ENCODE assay signal across 13 cellular contexts in the genomic region with DNA sequence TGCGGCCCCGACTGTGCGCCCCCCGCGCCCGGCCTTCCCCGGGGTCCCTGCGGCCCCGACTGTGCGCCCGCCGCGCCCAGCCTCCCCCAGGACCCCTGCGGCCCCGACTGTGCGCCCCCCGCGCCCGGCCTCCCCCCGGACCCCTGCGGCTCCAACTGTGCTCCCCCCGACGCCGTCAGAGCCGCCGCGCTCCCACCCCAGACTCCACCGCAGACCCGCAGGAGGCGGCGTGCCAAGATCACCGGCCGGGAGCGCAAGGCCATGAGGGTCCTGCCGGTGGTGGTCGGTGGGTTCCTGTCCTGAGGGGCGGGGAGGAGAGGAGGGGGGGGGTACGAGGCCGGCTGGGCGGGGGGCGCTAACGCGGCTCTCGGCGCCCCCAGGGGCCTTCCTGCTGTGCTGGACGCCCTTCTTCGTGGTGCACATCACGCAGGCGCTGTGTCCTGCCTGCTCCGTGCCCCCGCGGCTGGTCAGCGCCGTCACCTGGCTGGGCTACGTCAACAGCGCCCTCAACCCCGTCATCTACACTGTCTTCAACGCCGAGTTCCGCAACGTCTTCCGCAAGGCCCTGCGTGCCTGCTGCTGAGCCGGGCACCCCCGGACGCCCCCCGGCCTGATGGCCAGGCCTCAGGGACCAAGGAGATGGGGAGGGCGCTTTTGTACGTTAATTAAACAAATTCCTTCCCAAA. TPM values are rescaled to one million over a fixed set of nuclear protein-coding genes. Genes with fewer than 3 reads are reported as not detected.
A peak's percentile ranks its signal among the peaks of the same experiment; 100 is the strongest.
DNase-seq lines count a peak whose midpoint lies in the region; ATAC-seq and TF ChIP-seq lines count a peak whose summit lies in the region.
"Had no signal": no experiment of that assay in that cellular context is flagged by ENCODE, and none has a peak within 500 bp of the region (broad histone marks: within the 10 kb centered on the region; RNA-seq: fewer than 3 reads in every experiment).

No MANE protein-coding gene starts in this region.

- WGBS in esophagus muscularis mucosa = 59% methylated on average over 19 of the region's 69 CpGs

- no peak overlapping the region for H3K4me3 Mint-ChIP-seq in stimulated activated naive CD8-positive, alpha-beta T cell treated with anti-CD3 and anti-CD28 coated beads, Interleukin-15, Interleukin-2, amounts not matched to agents 100 ng/mL and 50 ng/mL, for 24 hours
- H3K4me3 Mint-ChIP-seq: T-helper 1 cell treated with Interleukin-12 subunit alpha and Interleukin-12 subunit beta and Interleukin-4 antibody, amounts not matched to agents 30 μg/mL and 1 μg/mL, for 36 hours had no signal

- no peak for TF ChIP-seq POLR2A in esophagus muscularis mucosa (IDR thresholded peaks at IDR 0.05; ENCODE audit: low read depth)

- TF ChIP-seq EP300 in esophagus muscularis mucosa (IDR thresholded peaks at IDR 0.05) = no peak

- ATAC-seq in stimulated activated naive CD8-positive, alpha-beta T cell treated with anti-CD3 and anti-CD28 coated beads, Interleukin-15, Interleukin-2, amounts not matched to agents 100 U/mL and 50 U/mL, for 24 hours = no peak
- ATAC-seq in GM21825 (IDR thresholded peaks at IDR 0.05; ENCODE audit: unreplicated experiment) = no peak
- ATAC-seq: gastrocnemius medialis, left colon had no signal

- H3K36me3 Mint-ChIP-seq in stimulated activated naive CD8-positive, alpha-beta T cell treated with anti-CD3 and anti-CD28 coated beads, Interleukin-15, Interleukin-2, amounts not matched to agents 100 ng/mL and 50 ng/mL, for 24 hours (ENCODE audit: low read depth) = peaks cover 4% of the 10 kb centered on the region

- no peak for TF ChIP-seq CTCF in esophagus muscularis mucosa (IDR thresholded peaks at IDR 0.05)

- H3K27ac ChIP-seq in esophagus muscularis mucosa (replicated peaks in 1 of 4) = no peak overlapping the region
- H3K27ac ChIP-seq: gastrocnemius medialis, uterus had no signal

- H3K27me3 Mint-ChIP-seq in stimulated activated naive CD8-positive, alpha-beta T cell treated with anti-CD3 and anti-CD28 coated beads, Interleukin-15, Interleukin-2, amounts not matched to agents 100 ng/mL and 50 ng/mL, for 24 hours = peaks cover 26% of the 10 kb centered on the region

- peaks cover 5 to 45% (median 30%) of the 10 kb centered on the region in 4 donors for H3K36me3 ChIP-seq in esophagus muscularis mucosa
- H3K36me3 ChIP-seq: gastrocnemius medialis, uterus had no signal

- H3K9me3 ChIP-seq in esophagus muscularis mucosa = no peaks in the 10 kb centered on the region
- H3K9me3 ChIP-seq: gastrocnemius medialis, uterus had no signal

- intact Hi-C loops in esophagus muscularis mucosa (cut with DNase I) = no loop called here

- H3K9me3 Mint-ChIP-seq in stimulated activated naive CD8-positive, alpha-beta T cell treated with anti-CD3 and anti-CD28 coated beads, Interleukin-15, Interleukin-2, amounts not matched to agents 100 ng/mL and 50 ng/mL, for 24 hours = no peaks in the 10 kb centered on the region
- H3K9me3 Mint-ChIP-seq: T-helper 1 cell treated with Interleukin-12 subunit alpha and Interleukin-12 subunit beta and Interleukin-4 antibody, amounts not matched to agents 30 μg/mL and 1 μg/mL, for 36 hours had no signal

- H3K4me3 ChIP-seq in iPS-11a (ENCODE audit: low read depth, low read length) (peak overlapping the region; percentile 4), esophagus muscularis mucosa (no peak overlapping the region)
- H3K4me3 ChIP-seq: gastrocnemius medialis, uterus had no signal

- H3K4me1 ChIP-seq in esophagus muscularis mucosa = peaks cover 25 to 43% (median 37%) of the 10 kb centered on the region in 4 donors
- H3K4me1 ChIP-seq: gastrocnemius medialis had no signal

- peaks cover 21% of the 10 kb centered on the region for H3K4me1 Mint-ChIP-seq in stimulated activated naive CD8-positive, alpha-beta T cell treated with anti-CD3 and anti-CD28 coated beads, Interleukin-15, Interleukin-2, amounts not matched to agents 100 ng/mL and 50 ng/mL, for 24 hours (ENCODE audit: low read depth)

- peaks cover 0 to 44% (median 3%) of the 10 kb centered on the region in 4 donors for H3K27me3 ChIP-seq in esophagus muscularis mucosa
- H3K27me3 ChIP-seq: uterus had no signal

- DNase-seq in stimulated activated naive CD8-positive, alpha-beta T cell treated with anti-CD3 and anti-CD28 coated beads, Interleukin-15, Interleukin-2, amounts not matched to agents 100 U/mL and 50 U/mL, for 24 hours = no peak
- DNase-seq in esophagus muscularis mucosa (ENCODE audit: extremely low spot score) (no peak), NCI-H1417 treated with DMSO at 0.1 percent for 48 hours (lab: John Stamatoyannopoulos, UW) (no peak)
- DNase-seq: gastrocnemius medialis, left colon, NCI-H2171, nucleus accumbens, uterus had no signal

- H3K27ac Mint-ChIP-seq in stimulated activated naive CD8-positive, alpha-beta T cell treated with anti-CD3 and anti-CD28 coated beads, Interleukin-15, Interleukin-2, amounts not matched to agents 100 ng/mL and 50 ng/mL, for 24 hours = peak overlapping the region; percentile 16
- H3K27ac Mint-ChIP-seq: T-helper 1 cell treated with Interleukin-12 subunit alpha and Interleukin-12 subunit beta and Interleukin-4 antibody, amounts not matched to agents 30 μg/mL and 1 μg/mL, for 36 hours had no signal

RNA-seq across cellular contexts. Expression of gene DRD4, which starts 3.1 kb away (rescaled TPM):
- 1 to 10 TPM in 1 of 4 donors, under 1 TPM in 2, not detected in 1; 0.26 to 1.1 (median 0.42) TPM for total RNA-seq in esophagus muscularis mucosa
- total RNA-seq: gastrocnemius medialis, M059J had no signal

RNA-seq across cellular contexts. Expression of gene SCT, which starts 13.2 kb away (rescaled TPM):
- not detected for total RNA-seq in esophagus muscularis mucosa
- total RNA-seq: gastrocnemius medialis, M059J, uterus had no signal

RNA-seq across cellular contexts. Expression of gene CDHR5, which starts 15.4 kb away (rescaled TPM):
- total RNA-seq in esophagus muscularis mucosa = 1 to 10 TPM in 1 of 4 donors, not detected in 3; 1.3 TPM
- total RNA-seq: M059J had no signal

RNA-seq across cellular contexts. Expression of gene IRF7, which starts 24.4 kb away (rescaled TPM):
- total RNA-seq in esophagus muscularis mucosa = 10 to 100 TPM; 11.3 to 39.6 (median 14.2) TPM
- total RNA-seq: M059J had no signal

RNA-seq across cellular contexts. Expression of gene DEAF1, which starts 54.9 kb away (rescaled TPM):
- 10 to 100 TPM; 24.9 to 57.1 (median 39.4) TPM for total RNA-seq in esophagus muscularis mucosa
